13 cellular contexts compared by ENCODE assay signal in genomic region chr16:1003551-1004347, GRCh38. TPM values are rescaled to one million over a fixed set of nuclear protein-coding genes. Genes with fewer than 3 reads are reported as not detected.
DNase-seq lines count a peak whose midpoint lies in the region; ATAC-seq, FAIRE-seq and TF ChIP-seq lines count a peak whose summit lies in the region.
"Had no signal": no experiment of that assay in that cellular context is flagged by ENCODE, and none has a peak within 500 bp of the region (broad histone marks: within the 10 kb centered on the region; RNA-seq: fewer than 3 reads in every experiment).

No MANE protein-coding gene starts in this region.

- BruUV-seq in GM12878 (replicated peaks; lab: Mats Ljungman, UMichigan) = no TSS peak

- H3K4me1 Mint-ChIP-seq in activated CD4-positive, alpha-beta T cell treated with anti-CD3 and anti-CD28 coated beads, Interleukin-2, amount 10 ng/mL, durations not matched to agents 24 days and 14 days = peaks cover 15% of the 10 kb centered on the region
- no peaks in the 10 kb centered on the region for H3K4me1 Mint-ChIP-seq in endothelial cell (ENCODE audit: unreplicated experiment)

- H3K36me3 ChIP-seq in HEK293 (ENCODE audit: control insufficient read depth in 2 of 2, insufficient read depth in 1 of 2, low read length in 2 of 2) (no peaks in the 10 kb centered on the region), GM12878 (ENCODE audit: control insufficient read depth in 2 of 2, insufficient read depth in 2 of 2, low read length in 1 of 2) (no peaks in the 10 kb centered on the region)
- H3K36me3 ChIP-seq: suprapubic skin had no signal

- RAD21 ChIA-PET in GM12878 (lab: Charles Lee; ENCODE audit: unreplicated experiment) = no interaction called here

- no peak overlapping the region for H3K27ac ChIP-seq in HEK293 (ENCODE audit: extremely low read depth, low read depth, low read length)
- no peak overlapping the region for H3K27ac ChIP-seq in GM12878 (ENCODE audit: control insufficient read depth, insufficient read depth)
- H3K27ac ChIP-seq: suprapubic skin had no signal

- SMC1A ChIA-PET in GM12878 (lab: Charles Lee; ENCODE audit: uncharacterized antibody, unreplicated experiment) = no interaction called here

- TF ChIP-seq CTCF in HEK293 (tag by site-specific recombination; IDR thresholded peaks at IDR 0.05) = no peak
- no peak for TF ChIP-seq CTCF in GM12878 (IDR thresholded peaks at IDR 0.05 in 2 of 3, conservative IDR thresholded peaks at IDR 0.05 in 1 of 3; ENCODE audit: control insufficient read depth in 2 of 3, extremely low read depth in 1 of 3, insufficient read depth in 1 of 3, low read depth in 3 of 3, low read length in 3 of 3)
- TF ChIP-seq CTCF in endothelial cell (IDR thresholded peaks at IDR 0.05; ENCODE audit: unreplicated experiment) = no peak

- H2AFZ ChIP-seq in GM12878 (ENCODE audit: control insufficient read depth, low read depth, low read length) = peak overlapping the region; percentile 4; the same call in 1 of the 2 replicates

- H3K9me3 ChIP-seq in HEK293 (ENCODE audit: control insufficient read depth, insufficient read depth, low read depth, low read length) (no peaks in the 10 kb centered on the region), GM12878 (replicated peaks; ENCODE audit: control insufficient read depth, insufficient read depth, low read length) (no peaks in the 10 kb centered on the region)
- H3K9me3 ChIP-seq: suprapubic skin had no signal

- POLR2A ChIA-PET in HEK293 (lab: Yijun Ruan, JAX) = no interaction called here
- POLR2A ChIA-PET in GM12878 (lab: Charles Lee) = no interaction called here

- CTCF ChIA-PET in HEK293 (lab: Yijun Ruan, JAX) (interaction anchor here (1.0 kb wide), 1 partner anchor 51 kb away, joined by 3 read pairs; no protein-coding TSS in a partner anchor), GM12878 (lab: Yijun Ruan, JAX) (no interaction called here)

- no peak for TF ChIP-seq RAD21 in GM12878 (IDR thresholded peaks at IDR 0.05; ENCODE audit: insufficient read depth, low read depth, low read length)

- WGBS in GM12878 (ENCODE audit: insufficient coverage, insufficient replicate concordance, low lambda C conversion rate, missing lambda C conversion rate) = 39% methylated on average over 33 of the region's 33 CpGs

- H3K27me3 ChIP-seq in GM12878 (replicated peaks in 1 of 2; ENCODE audit: control insufficient read depth in 2 of 2, insufficient read depth in 2 of 2, low read length in 1 of 2) = no peaks in the 10 kb centered on the region; a peak in 1 of 4 replicates

- H3K4me2 ChIP-seq in GM12878 (ENCODE audit: control insufficient read depth, insufficient read depth) = peak overlapping the region; percentile 64

- H3K36me3 Mint-ChIP-seq in activated CD4-positive, alpha-beta T cell treated with anti-CD3 and anti-CD28 coated beads, Interleukin-2, amount 10 ng/mL, durations not matched to agents 24 days and 14 days (ENCODE audit: low read depth) = no peaks in the 10 kb centered on the region
- no peaks in the 10 kb centered on the region for H3K36me3 Mint-ChIP-seq in endothelial cell (ENCODE audit: low read depth, unreplicated experiment)

- peak overlapping the region; percentile 50 for H3K4me3 Mint-ChIP-seq in activated CD4-positive, alpha-beta T cell treated with anti-CD3 and anti-CD28 coated beads, Interleukin-2, amount 10 ng/mL, durations not matched to agents 24 days and 14 days
- H3K4me3 Mint-ChIP-seq in endothelial cell (ENCODE audit: unreplicated experiment) = no peak overlapping the region

- no peaks in the 10 kb centered on the region for H3K9me3 Mint-ChIP-seq in activated CD4-positive, alpha-beta T cell treated with anti-CD3 and anti-CD28 coated beads, Interleukin-2, amount 10 ng/mL, durations not matched to agents 24 days and 14 days
- H3K9me3 Mint-ChIP-seq in endothelial cell (ENCODE audit: unreplicated experiment) = no peaks in the 10 kb centered on the region

- no peaks in the 10 kb centered on the region for H4K20me1 ChIP-seq in GM12878 (ENCODE audit: control insufficient read depth, insufficient read depth)

- FAIRE-seq in GM12878 (lab: Jason Lieb, UNC) = no peak
- FAIRE-seq: G401.6 had no signal

- peak; percentile 86 for DNase-seq in activated CD4-positive, alpha-beta T cell treated with anti-CD3 and anti-CD28 coated beads, Interleukin-2, amount 10 ng/mL, durations not matched to agents 24 days and 14 days
- DNase-seq in GM12878 (ENCODE audit: low read depth, low spot score) (no peak), endothelial cell (ENCODE audit: low spot score) (no peak)
- peak; percentile 67 for DNase-seq in stimulated activated CD4-positive, alpha-beta T cell treated with anti-CD3 and anti-CD28 coated beads, Interleukin-4, amount 100 ng/mL, for 24 hours
- DNase-seq: OCI-M1 had no signal

- ATAC-seq in GM12878 = no peak
- ATAC-seq in HG02870 (IDR thresholded peaks at IDR 0.05; ENCODE audit: unreplicated experiment) = no peak
- no peak for ATAC-seq in GM21619 (IDR thresholded peaks at IDR 0.05; ENCODE audit: unreplicated experiment)
- ATAC-seq in GM18858 (IDR thresholded peaks at IDR 0.05; ENCODE audit: unreplicated experiment) = no peak

- in situ Hi-C loops in GM12878 (cut with MboI) = no loop called here

- no peak overlapping the region for H3K4me3 ChIP-seq in HEK293 (ENCODE audit: low read depth, low read length)
- 0 out of 2 replicates have a peak overlapping the region, but pooled peaks have one; percentile 6 for H3K4me3 ChIP-seq in GM12878
- H3K4me3 ChIP-seq: suprapubic skin had no signal

- H3K4me1 ChIP-seq in HEK293 (ENCODE audit: control insufficient read depth, insufficient read depth, low read length) (no peaks in the 10 kb centered on the region), GM12878 (ENCODE audit: control insufficient read depth, insufficient read depth, low read length) (peaks cover 10% of the 10 kb centered on the region)

- peak overlapping the region; percentile 77 for H3K27ac Mint-ChIP-seq in activated CD4-positive, alpha-beta T cell treated with anti-CD3 and anti-CD28 coated beads, Interleukin-2, amount 10 ng/mL, durations not matched to agents 24 days and 14 days
- H3K27ac Mint-ChIP-seq in endothelial cell (ENCODE audit: unreplicated experiment) = no peak overlapping the region
- H3K27ac Mint-ChIP-seq: progenitor cell of endocrine pancreas had no signal

- no peaks in the 10 kb centered on the region for H3K79me2 ChIP-seq in GM12878 (ENCODE audit: control insufficient read depth, insufficient read depth, low read length)

- TF ChIP-seq EP300 in GM12878 (IDR thresholded peaks at IDR 0.05; ENCODE audit: borderline replicate concordance in 1 of 2, control insufficient read depth in 1 of 2, low read depth in 2 of 2, low read length in 2 of 2) = no peak

- peak overlapping the region; percentile 20; the same call in 1 of the 2 replicates for H3K9ac ChIP-seq in GM12878 (ENCODE audit: control insufficient read depth, insufficient read depth, low read length)

- H3K27me3 Mint-ChIP-seq in activated CD4-positive, alpha-beta T cell treated with anti-CD3 and anti-CD28 coated beads, Interleukin-2, amount 10 ng/mL, durations not matched to agents 24 days and 14 days = peaks cover 18% of the 10 kb centered on the region
- peaks cover 1% of the 10 kb centered on the region for H3K27me3 Mint-ChIP-seq in endothelial cell (ENCODE audit: unreplicated experiment)

- intact Hi-C loops in activated CD4-positive, alpha-beta T cell treated with anti-CD3 and anti-CD28 coated beads, Interleukin-2, amount 10 ng/mL, durations not matched to agents 24 days and 14 days (cut with micrococcal nuclease) = loop anchor here (2.0 kb wide), 1 partner anchor 33 kb away; the partner anchor contains the start of gene LMF1
- intact Hi-C loops in GM12878 (cut with micrococcal nuclease; ENCODE audit: unreplicated experiment) = no loop called here

- no peak for TF ChIP-seq POLR2A in GM12878 (IDR thresholded peaks at IDR 0.05; ENCODE audit: low read depth, low read length)

RNA-seq across cellular contexts. Expression of gene SOX8, which starts 22.2 kb away (rescaled TPM):
- total RNA-seq in activated CD4-positive, alpha-beta T cell treated with anti-CD3 and anti-CD28 coated beads, Interleukin-2, amount 10 ng/mL, durations not matched to agents 24 days and 14 days = 0.77 and 0.92 TPM in 2 replicates
- not detected in 2 replicates for total RNA-seq in GM12878 (2013; cell fraction: nucleolus; rRNA removed)
- total RNA-seq in GM12878 (2014; rRNA removed) = not detected in 2 replicates
- total RNA-seq in GM12878 (2014; rRNA removed; fragmentation: Illumina TruSeq; extraction: Trizol) = not detected in 2 replicates
- not detected in 2 replicates for total RNA-seq in GM12878 (2021)
- not detected for polyA plus RNA-seq in GM12878 (2011; ENCODE audit: low read depth)
- polyA plus RNA-seq in GM12878 (2011; rRNA removed) = not detected in 2 replicates
- not detected in 2 replicates for polyA plus RNA-seq in GM12878 (2011; cell fraction: cytosol; rRNA removed)
- not detected in 2 replicates for polyA plus RNA-seq in GM12878 (2011; cell fraction: nucleus; rRNA removed)
- 0.11 TPM in 2 replicates for polyA plus RNA-seq in GM12878 (2012)
- polyA plus RNA-seq in GM12878 (2014; fragmentation: Illumina TruSeq; extraction: Trizol) = not detected in 2 replicates
- polyA plus RNA-seq in GM12878 (2014; fragmentation: Nextera tagmentation; extraction: Ambion mirVana) = not detected
- not detected in 2 replicates for polyA plus RNA-seq in GM12878 (2014; rRNA removed)
- polyA plus RNA-seq in GM12878 (2016; fragmentation: Nextera tagmentation; extraction: Ambion mirVana) = not detected
- polyA minus RNA-seq in GM12878 (2011; rRNA and poly(A)+ RNA removed) = not detected in 2 replicates
- polyA minus RNA-seq in GM12878 (2011; cell fraction: cytosol; rRNA and poly(A)+ RNA removed) = not detected in 2 replicates
- not detected in 2 replicates for polyA minus RNA-seq in GM12878 (2011; cell fraction: nucleus; rRNA and poly(A)+ RNA removed)
- 4.3 TPM for total RNA-seq in endothelial cell (ENCODE audit: unreplicated experiment)
- total RNA-seq: epithelial cell of proximal tubule had no signal

RNA-seq across cellular contexts. Expression of gene LMF1, which starts 33.0 kb away (rescaled TPM):
- 10.4 and 11.9 TPM in 2 replicates for total RNA-seq in activated CD4-positive, alpha-beta T cell treated with anti-CD3 and anti-CD28 coated beads, Interleukin-2, amount 10 ng/mL, durations not matched to agents 24 days and 14 days
- 15.3 and 16.5 TPM in 2 replicates for total RNA-seq in GM12878 (2013; cell fraction: nucleolus; rRNA removed)
- total RNA-seq in GM12878 (2014; rRNA removed) (1.7 and 2.5 TPM in 2 replicates), GM12878 (2014; rRNA removed; fragmentation: Illumina TruSeq; extraction: Trizol) (1.4 and 1.8 TPM in 2 replicates), GM12878 (2021) (2.5 and 2.7 TPM in 2 replicates), endothelial cell (ENCODE audit: unreplicated experiment) (21.7 TPM)
- 1.8 TPM for polyA plus RNA-seq in GM12878 (2011; ENCODE audit: low read depth)
- polyA plus RNA-seq in GM12878 (2011; rRNA removed) (0.56 and 1.2 TPM in 2 replicates), GM12878 (2014; fragmentation: Illumina TruSeq; extraction: Trizol) (1.1 and 3.1 TPM in 2 replicates), GM12878 (2014; fragmentation: Nextera tagmentation; extraction: Ambion mirVana) (under 1 TPM in 1 of 2 experiments, not detected in 1; 0.18 TPM), GM12878 (2014; rRNA removed) (3.2 and 3.5 TPM in 2 replicates), GM12878 (2016; fragmentation: Nextera tagmentation; extraction: Ambion mirVana) (1 to 10 TPM in 1 of 2 experiments, under 1 TPM in 1; 1.00 to 1.4 TPM)
- polyA plus RNA-seq in GM12878 (2011; cell fraction: cytosol; rRNA removed) = 1.6 and 3.4 TPM in 2 replicates
- polyA plus RNA-seq in GM12878 (2011; cell fraction: nucleus; rRNA removed) = 13.5 and 14.4 TPM in 2 replicates
- 4.8 and 5.4 TPM in 2 replicates for polyA plus RNA-seq in GM12878 (2012)
- polyA minus RNA-seq in GM12878 (2011; rRNA and poly(A)+ RNA removed) = 3.5 and 3.8 TPM in 2 replicates
- polyA minus RNA-seq in GM12878 (2011; cell fraction: cytosol; rRNA and poly(A)+ RNA removed) = 0.73 and 1.5 TPM in 2 replicates
- polyA minus RNA-seq in GM12878 (2011; cell fraction: nucleus; rRNA and poly(A)+ RNA removed) = 4.8 and 7.1 TPM in 2 replicates

Comparison
In these comparisons a context has a peak if more than half of its experiments do, and no peak if none do; other contexts are left out.
1. DNase-seq: peak in activated CD4-positive, alpha-beta T cell treated with anti-CD3 and anti-CD28 coated beads, Interleukin-2, amount 10 ng/mL, durations not matched to agents 24 days and 14 days (single experiment) and stimulated activated CD4-positive, alpha-beta T cell treated with anti-CD3 and anti-CD28 coated beads, Interleukin-4, amount 100 ng/mL, for 24 hours (single experiment); none in GM12878 (single experiment) and endothelial cell (single experiment).